ENCODE assay signal across 1 cellular context in genomic region chr2:69559696-69560482, GRCh38.
A peak's percentile ranks its signal among the peaks of the same experiment; 100 is the strongest.
TF ChIP-seq lines count a peak whose summit lies in the region.

No MANE protein-coding gene starts in this region.

TF ChIP-seq in K562, 482 proteins besides CTCF, POLR2A, EP300 and RAD21 (continued from another document and continues in another):
- TF ChIP-seq CUX1 (CRISPR knock-in tag; IDR thresholded peaks at IDR 0.05) (no peak), ZFP30 (CRISPR knock-in tag; IDR thresholded peaks at IDR 0.05; ENCODE audit: borderline replicate concordance) (no peak), HLTF (IDR thresholded peaks at IDR 0.05) (no peak), ZFPM2 (CRISPR knock-in tag; IDR thresholded peaks at IDR 0.05) (no peak), ZNF507 (tag; conservative IDR thresholded peaks at IDR 0.05) (no peak), HMGXB4 (CRISPR knock-in tag; IDR thresholded peaks at IDR 0.05) (no peak), HCFC1 (IDR thresholded peaks at IDR 0.05; ENCODE audit: low read depth, low read length) (no peak), SUPT5H (IDR thresholded peaks at IDR 0.05) (no peak), ZNF584 (CRISPR knock-in tag; IDR thresholded peaks at IDR 0.05; ENCODE audit: low read depth) (no peak), ELF4 (CRISPR knock-in tag; IDR thresholded peaks at IDR 0.05) (no peak), TGIF2 (CRISPR knock-in tag; IDR thresholded peaks at IDR 0.05) (no peak), SRSF3 (IDR thresholded peaks at IDR 0.05; ENCODE audit: insufficient read depth, low read length) (no peak), E2F8 (IDR thresholded peaks at IDR 0.05; ENCODE audit: low read depth, partially characterized antibody) (no peak), ZFP1 (CRISPR knock-in tag; IDR thresholded peaks at IDR 0.05) (no peak), NCOA4 (IDR thresholded peaks at IDR 0.05; ENCODE audit: partially characterized antibody) (no peak), FOXK2 (conservative IDR thresholded peaks at IDR 0.05 in 1 of 2, IDR thresholded peaks at IDR 0.05 in 1 of 2; ENCODE audit: low read depth in 2 of 2) (no peak), RCOR1 (IDR thresholded peaks at IDR 0.05; ENCODE audit: borderline replicate concordance in 1 of 2, low read depth in 2 of 2, low read length in 2 of 2) (peak in 1 of 2 experiments; percentile 61; a peak in 1 of 4 replicates), SNRNP70 (optimal IDR thresholded peaks at IDR 0.05; ENCODE audit: low read depth, low read length) (no peak), ETS1 (conservative IDR thresholded peaks at IDR 0.05; ENCODE audit: control insufficient read depth, low read depth, low read length) (no peak), CREB3 (tag; conservative IDR thresholded peaks at IDR 0.05; ENCODE audit: low read depth) (no peak), SIRT6 (IDR thresholded peaks at IDR 0.05; ENCODE audit: low read depth, low read length) (no peak), C11orf30 (IDR thresholded peaks at IDR 0.05; ENCODE audit: low read depth) (no peak), ZNF133 (CRISPR knock-in tag; IDR thresholded peaks at IDR 0.05) (no peak), DMBX1 (CRISPR knock-in tag; IDR thresholded peaks at IDR 0.05; ENCODE audit: borderline replicate concordance) (no peak), POLR2G (IDR thresholded peaks at IDR 0.05; ENCODE audit: low read depth, low read length) (no peak), ZSCAN29 (IDR thresholded peaks at IDR 0.05) (no peak), MCM2 (IDR thresholded peaks at IDR 0.05; ENCODE audit: low read depth) (no peak), ZNF407 (IDR thresholded peaks at IDR 0.05; ENCODE audit: low read depth) (no peak), HDAC1 (IDR thresholded peaks at IDR 0.05) (no peak), CBX2 (IDR thresholded peaks at IDR 0.05; ENCODE audit: insufficient read depth, low read length, poor library complexity, severe bottlenecking) (no peak), BRD4 (IDR thresholded peaks at IDR 0.05) (no peak), BMI1 (IDR thresholded peaks at IDR 0.05; ENCODE audit: low read length) (no peak), NFRKB (IDR thresholded peaks at IDR 0.05; ENCODE audit: low read depth) (no peak)
- TF ChIP-seq, protein P1, sequence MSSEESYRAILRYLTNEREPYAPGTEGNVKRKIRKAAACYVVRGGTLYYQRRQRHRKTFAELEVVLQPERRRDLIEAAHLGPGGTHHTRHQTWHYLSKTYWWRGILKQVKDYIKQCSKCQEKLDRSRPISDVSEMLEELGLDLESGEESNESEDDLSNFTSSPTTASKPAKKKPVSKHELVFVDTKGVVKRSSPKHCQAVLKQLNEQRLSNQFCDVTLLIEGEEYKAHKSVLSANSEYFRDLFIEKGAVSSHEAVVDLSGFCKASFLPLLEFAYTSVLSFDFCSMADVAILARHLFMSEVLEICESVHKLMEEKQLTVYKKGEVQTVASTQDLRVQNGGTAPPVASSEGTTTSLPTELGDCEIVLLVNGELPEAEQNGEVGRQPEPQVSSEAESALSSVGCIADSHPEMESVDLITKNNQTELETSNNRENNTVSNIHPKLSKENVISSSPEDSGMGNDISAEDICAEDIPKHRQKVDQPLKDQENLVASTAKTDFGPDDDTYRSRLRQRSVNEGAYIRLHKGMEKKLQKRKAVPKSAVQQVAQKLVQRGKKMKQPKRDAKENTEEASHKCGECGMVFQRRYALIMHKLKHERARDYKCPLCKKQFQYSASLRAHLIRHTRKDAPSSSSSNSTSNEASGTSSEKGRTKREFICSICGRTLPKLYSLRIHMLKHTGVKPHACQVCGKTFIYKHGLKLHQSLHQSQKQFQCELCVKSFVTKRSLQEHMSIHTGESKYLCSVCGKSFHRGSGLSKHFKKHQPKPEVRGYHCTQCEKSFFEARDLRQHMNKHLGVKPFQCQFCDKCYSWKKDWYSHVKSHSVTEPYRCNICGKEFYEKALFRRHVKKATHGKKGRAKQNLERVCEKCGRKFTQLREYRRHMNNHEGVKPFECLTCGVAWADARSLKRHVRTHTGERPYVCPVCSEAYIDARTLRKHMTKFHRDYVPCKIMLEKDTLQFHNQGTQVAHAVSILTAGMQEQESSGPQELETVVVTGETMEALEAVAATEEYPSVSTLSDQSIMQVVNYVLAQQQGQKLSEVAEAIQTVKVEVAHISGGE (CRISPR knock-in tag; IDR thresholded peaks at IDR 0.05) = no peak
- TF ChIP-seq, protein P2, sequence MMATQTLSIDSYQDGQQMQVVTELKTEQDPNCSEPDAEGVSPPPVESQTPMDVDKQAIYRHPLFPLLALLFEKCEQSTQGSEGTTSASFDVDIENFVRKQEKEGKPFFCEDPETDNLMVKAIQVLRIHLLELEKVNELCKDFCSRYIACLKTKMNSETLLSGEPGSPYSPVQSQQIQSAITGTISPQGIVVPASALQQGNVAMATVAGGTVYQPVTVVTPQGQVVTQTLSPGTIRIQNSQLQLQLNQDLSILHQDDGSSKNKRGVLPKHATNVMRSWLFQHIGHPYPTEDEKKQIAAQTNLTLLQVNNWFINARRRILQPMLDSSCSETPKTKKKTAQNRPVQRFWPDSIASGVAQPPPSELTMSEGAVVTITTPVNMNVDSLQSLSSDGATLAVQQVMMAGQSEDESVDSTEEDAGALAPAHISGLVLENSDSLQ (IDR thresholded peaks at IDR 0.05) = peak; percentile 66
